ENCODE assay signal across 8 cellular contexts in the genomic region with DNA sequence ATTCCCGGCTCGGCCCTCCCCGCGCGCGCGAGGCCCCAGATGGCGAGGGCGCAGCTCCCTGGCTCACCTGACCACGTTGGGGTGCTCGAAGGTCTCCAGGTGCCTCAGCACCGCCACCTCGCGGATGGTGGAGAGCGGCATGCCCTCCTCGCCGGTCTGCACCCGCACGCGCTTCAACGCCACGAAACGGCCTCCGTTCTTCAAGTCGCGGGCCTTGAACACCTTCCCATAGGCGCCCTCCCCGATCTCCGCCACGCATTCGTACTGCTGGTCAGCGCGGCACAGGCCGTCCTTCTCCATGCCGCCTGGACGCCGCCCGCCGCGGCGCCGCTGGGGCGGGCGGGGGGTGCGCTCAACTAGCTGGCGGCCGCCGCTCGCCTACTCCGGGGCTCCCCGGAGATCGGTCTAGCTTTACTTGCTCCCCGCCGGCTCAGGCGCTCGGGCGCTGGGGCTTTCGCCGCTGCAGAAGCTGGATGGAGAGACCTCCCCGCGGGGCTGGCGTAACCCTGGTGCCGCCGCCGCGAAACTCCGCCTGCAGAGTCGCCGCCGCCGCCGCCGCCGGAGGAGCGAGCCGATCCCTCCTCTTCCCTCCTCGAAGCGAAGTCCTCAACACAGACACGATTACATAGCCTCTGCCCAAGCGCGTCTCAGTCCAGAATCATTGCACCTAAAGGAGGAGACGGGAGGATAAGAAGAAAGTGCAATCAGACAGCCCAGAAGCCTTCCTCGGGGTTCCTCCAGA. TPM values are rescaled to one million over a fixed set of nuclear protein-coding genes. Genes with fewer than 3 reads are reported as not detected.
DNase-seq lines count a peak whose midpoint lies in the region; ATAC-seq lines count a peak whose summit lies in the region.

No MANE protein-coding gene starts in this region.

- peaks cover 7% of the 10 kb centered on the region for H3K27me3 Mint-ChIP-seq in activated CD8-positive, alpha-beta T cell treated with anti-CD3 and anti-CD28 coated beads, Interleukin-2, amount 10 ng/mL, durations not matched to agents 7 days and 5 days (ENCODE audit: low read depth)

- POLR2A ChIA-PET in activated CD8-positive, alpha-beta T cell treated with anti-CD3 and anti-CD28 coated beads, Interleukin-2, amount 10 ng/mL, durations not matched to agents 7 days and 5 days (lab: Charles Lee): interaction anchor here (0.5 to 4.2 kb wide), 20 partner anchors 14 to 284 kb away, joined by 3 to 38 read pairs (median 4); no protein-coding TSS in a partner anchor

- peak; percentile 60 for ATAC-seq in HG03439 (IDR thresholded peaks at IDR 0.05; ENCODE audit: unreplicated experiment)
- peak; percentile 75 for ATAC-seq in activated CD8-positive, alpha-beta T cell treated with anti-CD3 and anti-CD28 coated beads, Interleukin-2, amount 10 ng/mL, durations not matched to agents 7 days and 5 days

- H3K9me3 Mint-ChIP-seq in activated CD8-positive, alpha-beta T cell treated with anti-CD3 and anti-CD28 coated beads, Interleukin-2, amount 10 ng/mL, durations not matched to agents 7 days and 5 days (ENCODE audit: insufficient read depth): no peaks in the 10 kb centered on the region

- DNase-seq in C1 segment of cervical spinal cord (lab: John Stamatoyannopoulos, UW) (peak in 12 of 14 donors; percentile 31 to 85 (median 70)), GM19238 (ENCODE audit: insufficient read length, low spot score) (peak; percentile 57), NCI-H748 (lab: John Stamatoyannopoulos, UW; ENCODE audit: unreplicated experiment) (peak; percentile 88), mesenteric fat pad (ENCODE audit: low spot score) (peak; percentile 93)
- peak; percentile 93 for DNase-seq in activated CD8-positive, alpha-beta T cell treated with anti-CD3 and anti-CD28 coated beads, Interleukin-2, amount 10 ng/mL, durations not matched to agents 7 days and 5 days
- DNase-seq in effector CD8-positive, alpha-beta T cell (lab: John Stamatoyannopoulos, UW): peak; percentile 67
- peak; percentile 75 to 77 for DNase-seq in stimulated activated CD8-positive, alpha-beta memory T cell treated with anti-CD3 and anti-CD28 coated beads, Interleukin-15, amount 100 ng/mL, for 4 hours (ENCODE audit: low read depth in 2 of 2)

- H3K4me1 Mint-ChIP-seq in activated CD8-positive, alpha-beta T cell treated with anti-CD3 and anti-CD28 coated beads, Interleukin-2, amount 10 ng/mL, durations not matched to agents 7 days and 5 days (ENCODE audit: low read depth): peaks cover 41% of the 10 kb centered on the region

- peaks cover 48% of the 10 kb centered on the region for H3K36me3 Mint-ChIP-seq in activated CD8-positive, alpha-beta T cell treated with anti-CD3 and anti-CD28 coated beads, Interleukin-2, amount 10 ng/mL, durations not matched to agents 7 days and 5 days (ENCODE audit: low read depth)

- peak overlapping the region; percentile 88 for H3K4me3 Mint-ChIP-seq in activated CD8-positive, alpha-beta T cell treated with anti-CD3 and anti-CD28 coated beads, Interleukin-2, amount 10 ng/mL, durations not matched to agents 7 days and 5 days

- H3K27ac Mint-ChIP-seq in activated CD8-positive, alpha-beta T cell treated with anti-CD3 and anti-CD28 coated beads, Interleukin-2, amount 10 ng/mL, durations not matched to agents 7 days and 5 days: peak overlapping the region; percentile 86

- CTCF ChIA-PET in activated CD8-positive, alpha-beta T cell treated with anti-CD3 and anti-CD28 coated beads, Interleukin-2, amount 10 ng/mL, durations not matched to agents 7 days and 5 days (lab: Charles Lee): interaction anchor here (0.6 to 8.8 kb wide), 46 partner anchors 9 to 386 kb away, joined by 3 to 150 read pairs (median 4); partner anchors contain the start of genes FAM133B and GATAD1

RNA-seq across cellular contexts. Expression of gene CDK6, which starts 3.2 kb away (rescaled TPM):
- total RNA-seq in activated CD8-positive, alpha-beta T cell treated with anti-CD3 and anti-CD28 coated beads, Interleukin-2, amount 10 ng/mL, durations not matched to agents 7 days and 5 days: 100 to 1,000 TPM; 159 to 160 TPM
- 17.1 TPM for total RNA-seq in mesenteric fat pad

Comparison
In these comparisons a context has a peak if more than half of its experiments do, and no peak if none do; other contexts are left out.
1. Peak in every context shown above with its lines: DNase-seq and ATAC-seq.